ENCODE assay signal across 8 cellular contexts in the genomic region with DNA sequence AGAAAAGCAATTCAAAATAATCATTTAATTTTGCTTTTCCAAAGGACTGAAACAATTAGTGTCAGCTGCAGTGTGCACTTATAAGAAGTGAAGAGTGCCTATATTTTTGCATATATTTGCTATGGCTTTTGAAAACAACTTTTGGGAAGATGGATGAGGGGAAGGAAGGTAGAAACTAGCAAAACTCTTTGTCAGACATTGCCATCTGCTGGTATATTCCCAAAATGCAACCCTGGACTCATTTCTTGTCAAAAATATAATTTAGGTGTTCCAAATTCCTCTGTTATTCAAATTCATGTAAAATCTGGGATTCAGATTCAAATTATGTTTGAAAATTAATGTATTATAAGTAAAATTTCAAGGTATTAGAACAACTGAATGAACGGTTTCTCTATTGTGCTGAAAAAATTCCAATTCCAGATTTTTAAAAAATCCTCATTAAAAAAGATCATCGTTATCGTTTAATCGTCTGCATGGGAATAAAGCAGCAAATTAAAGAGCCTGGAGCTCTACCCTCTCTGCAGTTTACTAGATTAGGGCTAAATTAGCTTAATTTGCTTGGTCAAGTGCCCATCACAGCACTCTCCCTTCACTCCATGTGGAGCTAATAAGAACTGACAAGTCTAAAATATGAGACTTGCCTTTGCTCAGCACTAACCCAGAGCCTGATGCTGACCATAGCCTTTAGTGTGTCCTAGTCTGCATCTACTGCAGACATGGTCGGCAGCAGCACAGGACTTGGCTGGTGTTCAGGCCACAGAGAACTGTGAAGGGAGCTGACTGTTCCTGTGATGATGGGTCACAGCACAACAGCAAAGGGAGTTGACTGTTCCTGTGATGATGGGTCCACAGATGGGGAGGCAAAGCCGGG.
DNase-seq lines count a peak whose midpoint lies in the region; ATAC-seq and TF ChIP-seq lines count a peak whose summit lies in the region.

No MANE protein-coding gene starts in this region.

- TF ChIP-seq CTCF in HEK293 (tag by site-specific recombination; IDR thresholded peaks at IDR 0.05): no peak
- TF ChIP-seq CTCF in foreskin fibroblast (IDR thresholded peaks at IDR 0.05; ENCODE audit: low read depth, low read length): peak; percentile 62
- TF ChIP-seq CTCF in psoas muscle (IDR thresholded peaks at IDR 0.05): peak; percentile 74

- peak; percentile 77 for ATAC-seq in SK-N-SH treated with all-trans-retinoic acid at 6 μM for 48 hours
- ATAC-seq in psoas muscle: peak in 1 of 4 donors; percentile 59
- ATAC-seq in activated CD8-positive, alpha-beta memory T cell treated with anti-CD3 and anti-CD28 coated beads, Interleukin-2, amount 10 ng/mL, durations not matched to agents 7 days and 5 days: no peak
- no peak for ATAC-seq in HG02571 (IDR thresholded peaks at IDR 0.05; ENCODE audit: unreplicated experiment)

- no peaks in the 10 kb centered on the region for H3K36me3 Mint-ChIP-seq in activated CD8-positive, alpha-beta memory T cell treated with anti-CD3 and anti-CD28 coated beads, Interleukin-2, amount 10 ng/mL, durations not matched to agents 7 days and 5 days

- POLR2A ChIA-PET in HEK293 (lab: Yijun Ruan, JAX): interaction anchor here (0.6 kb wide), 1 partner anchor 105 kb away, joined by 5 read pairs; no protein-coding TSS in a partner anchor

- CTCF ChIA-PET in HEK293 (lab: Yijun Ruan, JAX): interaction anchor here (0.6 to 3.5 kb wide), 15 partner anchors 28 to 552 kb away, joined by 3 to 30 read pairs (median 3); no protein-coding TSS in a partner anchor
- CTCF ChIA-PET in activated CD8-positive, alpha-beta memory T cell treated with anti-CD3 and anti-CD28 coated beads, Interleukin-2, amount 10 ng/mL, durations not matched to agents 7 days and 5 days (lab: Charles Lee): interaction anchor here (0.9 to 1.4 kb wide), 3 partner anchors 17 to 552 kb away, joined by 3 to 9 read pairs (median 3); no protein-coding TSS in a partner anchor

- H3K4me3 Mint-ChIP-seq in activated CD8-positive, alpha-beta memory T cell treated with anti-CD3 and anti-CD28 coated beads, Interleukin-2, amount 10 ng/mL, durations not matched to agents 7 days and 5 days: no peak overlapping the region

- H3K27ac ChIP-seq in HEK293 (ENCODE audit: extremely low read depth, low read depth, low read length) (no peak overlapping the region), psoas muscle (no peak overlapping the region)

- H3K4me3 ChIP-seq in HEK293 (ENCODE audit: low read depth, low read length) (no peak overlapping the region), foreskin fibroblast (ENCODE audit: low read depth in 1 of 2, low read length in 2 of 2) (no peak overlapping the region), psoas muscle (no peak overlapping the region)

- H3K27me3 ChIP-seq in psoas muscle (ENCODE audit: insufficient read depth in 3 of 3, low read length in 2 of 3): no peaks in the 10 kb centered on the region

- H3K9me3 ChIP-seq in HEK293 (ENCODE audit: control insufficient read depth, insufficient read depth, low read depth, low read length) (no peaks in the 10 kb centered on the region), psoas muscle (no peaks in the 10 kb centered on the region)

- 42 to 47% (median 46%) methylated on average over 6 of the region's 6 CpGs for WGBS in psoas muscle, 3 donors

- H3K9me3 Mint-ChIP-seq in activated CD8-positive, alpha-beta memory T cell treated with anti-CD3 and anti-CD28 coated beads, Interleukin-2, amount 10 ng/mL, durations not matched to agents 7 days and 5 days (ENCODE audit: low read depth): no peaks in the 10 kb centered on the region

- H3K27me3 Mint-ChIP-seq in activated CD8-positive, alpha-beta memory T cell treated with anti-CD3 and anti-CD28 coated beads, Interleukin-2, amount 10 ng/mL, durations not matched to agents 7 days and 5 days: no peaks in the 10 kb centered on the region

- H3K4me1 ChIP-seq in HEK293 (ENCODE audit: control insufficient read depth, insufficient read depth, low read length) (no peaks in the 10 kb centered on the region), psoas muscle (no peaks in the 10 kb centered on the region)

- H3K36me3 ChIP-seq in HEK293 (ENCODE audit: control insufficient read depth in 2 of 2, insufficient read depth in 1 of 2, low read length in 2 of 2) (no peaks in the 10 kb centered on the region), psoas muscle (ENCODE audit: insufficient read depth in 1 of 2, low read depth in 1 of 2) (no peaks in the 10 kb centered on the region)

- H3K27ac Mint-ChIP-seq in activated CD8-positive, alpha-beta memory T cell treated with anti-CD3 and anti-CD28 coated beads, Interleukin-2, amount 10 ng/mL, durations not matched to agents 7 days and 5 days: no peak overlapping the region

- H3K4me1 Mint-ChIP-seq in activated CD8-positive, alpha-beta memory T cell treated with anti-CD3 and anti-CD28 coated beads, Interleukin-2, amount 10 ng/mL, durations not matched to agents 7 days and 5 days: no peaks in the 10 kb centered on the region

- intact Hi-C loops in psoas muscle (cut with DNase I): loop anchor here (5.0 to 10.0 kb wide), 4 partner anchors 237 to 514 kb away; no protein-coding TSS in a partner anchor

- DNase-seq in D341Med (ENCODE audit: low spot score): peak; percentile 38
- DNase-seq in foreskin fibroblast: peak; percentile 28 to 69
- no peak for DNase-seq in psoas muscle
- no peak for DNase-seq in activated T-cell treated with anti-CD3 and anti-CD28 coated beads, Interleukin-2, amount 50 U/mL, for 1 hour
- no peak for DNase-seq in activated CD8-positive, alpha-beta memory T cell treated with anti-CD3 and anti-CD28 coated beads, Interleukin-2, amount 10 ng/mL, durations not matched to agents 7 days and 5 days

TF ChIP-seq in HEK293, 187 proteins besides CTCF, POLR2A, EP300 and RAD21:
- TF ChIP-seq ZBTB1 (tag by site-specific recombination; IDR thresholded peaks at IDR 0.05) (no peak), ZNF654 (tag by site-specific recombination; IDR thresholded peaks at IDR 0.05; ENCODE audit: low read depth) (peak; percentile 80), SCRT1 (tag by site-specific recombination; IDR thresholded peaks at IDR 0.05; ENCODE audit: borderline replicate concordance) (no peak)

TF ChIP-seq in SK-N-SH treated with all-trans-retinoic acid at 6 μM for 48 hours, 23 proteins besides CTCF, POLR2A, EP300 and RAD21:
- TF ChIP-seq, protein P1, sequence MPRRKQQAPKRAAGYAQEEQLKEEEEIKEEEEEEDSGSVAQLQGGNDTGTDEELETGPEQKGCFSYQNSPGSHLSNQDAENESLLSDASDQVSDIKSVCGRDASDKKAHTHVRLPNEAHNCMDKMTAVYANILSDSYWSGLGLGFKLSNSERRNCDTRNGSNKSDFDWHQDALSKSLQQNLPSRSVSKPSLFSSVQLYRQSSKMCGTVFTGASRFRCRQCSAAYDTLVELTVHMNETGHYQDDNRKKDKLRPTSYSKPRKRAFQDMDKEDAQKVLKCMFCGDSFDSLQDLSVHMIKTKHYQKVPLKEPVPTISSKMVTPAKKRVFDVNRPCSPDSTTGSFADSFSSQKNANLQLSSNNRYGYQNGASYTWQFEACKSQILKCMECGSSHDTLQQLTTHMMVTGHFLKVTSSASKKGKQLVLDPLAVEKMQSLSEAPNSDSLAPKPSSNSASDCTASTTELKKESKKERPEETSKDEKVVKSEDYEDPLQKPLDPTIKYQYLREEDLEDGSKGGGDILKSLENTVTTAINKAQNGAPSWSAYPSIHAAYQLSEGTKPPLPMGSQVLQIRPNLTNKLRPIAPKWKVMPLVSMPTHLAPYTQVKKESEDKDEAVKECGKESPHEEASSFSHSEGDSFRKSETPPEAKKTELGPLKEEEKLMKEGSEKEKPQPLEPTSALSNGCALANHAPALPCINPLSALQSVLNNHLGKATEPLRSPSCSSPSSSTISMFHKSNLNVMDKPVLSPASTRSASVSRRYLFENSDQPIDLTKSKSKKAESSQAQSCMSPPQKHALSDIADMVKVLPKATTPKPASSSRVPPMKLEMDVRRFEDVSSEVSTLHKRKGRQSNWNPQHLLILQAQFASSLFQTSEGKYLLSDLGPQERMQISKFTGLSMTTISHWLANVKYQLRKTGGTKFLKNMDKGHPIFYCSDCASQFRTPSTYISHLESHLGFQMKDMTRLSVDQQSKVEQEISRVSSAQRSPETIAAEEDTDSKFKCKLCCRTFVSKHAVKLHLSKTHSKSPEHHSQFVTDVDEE (CRISPR knock-in tag; IDR thresholded peaks at IDR 0.05): peak; percentile 71; the same call in 1 of the 2 replicates
- TF ChIP-seq POU6F1 (CRISPR knock-in tag; IDR thresholded peaks at IDR 0.05; ENCODE audit: borderline replicate concordance, low read depth): no peak

Comparison
In these comparisons a context has a peak if more than half of its experiments do, and no peak if none do; other contexts are left out.
1. DNase-seq: peak in D341Med (single experiment) and foreskin fibroblast (2 of 2); none in psoas muscle (0 of 2), activated T-cell treated with anti-CD3 and anti-CD28 coated beads, Interleukin-2, amount 50 U/mL, for 1 hour (single experiment) and activated CD8-positive, alpha-beta memory T cell treated with anti-CD3 and anti-CD28 coated beads, Interleukin-2, amount 10 ng/mL, durations not matched to agents 7 days and 5 days (single experiment).